ENCODE assay signal across 8 cellular contexts in genomic region chr15:99565281-99566156, GRCh38. TPM values are rescaled to one million over a fixed set of nuclear protein-coding genes. Genes with fewer than 3 reads are reported as not detected.
DNase-seq lines count a peak whose midpoint lies in the region; TF ChIP-seq lines count a peak whose summit lies in the region.

TSS of gene MEF2A (plus strand) at chr15:99565984. CDS start at chr15:99633120, 67,136 bp downstream.

- no peak for TF ChIP-seq CTCF in SK-N-SH (IDR thresholded peaks at IDR 0.05)

- H2AFZ ChIP-seq in SK-N-SH (ENCODE audit: low read depth) = peak within 1 kb of the TSS; percentile 99

- no peaks in the 10 kb centered on the region for H3K36me3 ChIP-seq in SK-N-SH (replicated peaks in 1 of 2; ENCODE audit: control insufficient read depth in 1 of 2, insufficient read depth in 2 of 2, low read length in 1 of 2)

- H3K4me2 ChIP-seq in SK-N-SH = peak within 1 kb of the TSS; percentile 99

- 1% methylated on average over 29 of the region's 104 CpGs for WGBS in SK-N-SH (ENCODE audit: low lambda C conversion rate)

- TF ChIP-seq EP300 in SK-N-SH (IDR thresholded peaks at IDR 0.05; ENCODE audit: borderline replicate concordance in 1 of 2, low read depth in 1 of 2, low read length in 1 of 2) = peak in 1 of 2 experiments; percentile 51; a peak in 1 of 4 replicates

- no peaks in the 10 kb centered on the region for H3K9me3 ChIP-seq in SK-N-SH

- no peaks in the 10 kb centered on the region for H3K9me2 ChIP-seq in SK-N-SH

- peaks cover 31% of the 10 kb centered on the region for H4K20me1 ChIP-seq in SK-N-SH (ENCODE audit: insufficient read depth)

- DNase-seq in GM03348 (ENCODE audit: low spot score) (peak; percentile 96), HEK293T (ENCODE audit: extremely low spot score) (peak; percentile 91), MV-4-11 (lab: John Stamatoyannopoulos, UW) (peak; percentile 85), SK-N-SH (peak; percentile 97), globus pallidus (ENCODE audit: low spot score) (peak; percentile 91), non-pigmented ciliary epithelial cell (ENCODE audit: low read depth) (peak; percentile 71), substantia nigra (lab: John Stamatoyannopoulos, UW) (peak; percentile 55 to 96 (median 88))
- DNase-seq in activated naive CD4-positive, alpha-beta T cell treated with anti-CD3 and anti-CD28 coated beads, Interleukin-2, amount 50 U/mL, for 16 hours = peak; percentile 91

- H3F3A ChIP-seq in SK-N-SH (replicated peaks; ENCODE audit: insufficient read depth) = peaks cover 12% of the 10 kb centered on the region

- H3K4me3 ChIP-seq in SK-N-SH (ENCODE audit: low read depth in 2 of 2, low read length in 1 of 2) = peak within 1 kb of the TSS; percentile 87 to 91

- POLR2A ChIA-PET in HEK293T (lab: Yijun Ruan, JAX) = interaction anchor here (0.7 to 3.9 kb wide), 11 partner anchors 9 to 139 kb away, joined by 3 to 14 read pairs (median 4); no protein-coding TSS in a partner anchor
- POLR2A ChIA-PET in SK-N-SH (lab: Yijun Ruan, JAX) = interaction anchor here (0.6 to 1.5 kb wide), 3 partner anchors 58 to 608 kb away, joined by 3 to 4 read pairs (median 3); partner anchors contain the start of gene LYSMD4

- no peak for TF ChIP-seq RAD21 in SK-N-SH (IDR thresholded peaks at IDR 0.05; ENCODE audit: low read length)

- no peaks in the 10 kb centered on the region for H3K27me3 ChIP-seq in SK-N-SH (ENCODE audit: insufficient read depth)

- peaks cover 42% of the 10 kb centered on the region for H3K79me2 ChIP-seq in SK-N-SH (ENCODE audit: insufficient read depth)

- peak within 1 kb of the TSS; percentile 96 for H3K9ac ChIP-seq in SK-N-SH

- H3K27ac ChIP-seq in SK-N-SH (ENCODE audit: low read depth in 2 of 2, low read length in 1 of 2) = peak within 1 kb of the TSS; percentile 88 to 89
- peak within 1 kb of the TSS; percentile 99 for H3K27ac ChIP-seq in substantia nigra (ENCODE audit: low read depth, low read length, poor library complexity, severe bottlenecking)

- CTCF ChIA-PET in HEK293T (lab: Yijun Ruan, JAX) = interaction anchor here (0.7 to 4.6 kb wide), 3 partner anchors 47 to 417 kb away, joined by 3 to 16 read pairs (median 3); no protein-coding TSS in a partner anchor
- CTCF ChIA-PET in SK-N-SH (lab: Yijun Ruan, JAX) = interaction anchor here (1.8 to 4.6 kb wide), 2 partner anchors 139 kb away, joined by 4 to 29 read pairs; no protein-coding TSS in a partner anchor

- peaks cover 8 to 19% of the 10 kb centered on the region in 2 experiments; a peak in 3 of 4 replicates for H3K4me1 ChIP-seq in SK-N-SH (ENCODE audit: control insufficient read depth in 1 of 2, insufficient read depth in 2 of 2, low read depth in 1 of 2, low read length in 1 of 2)

TF ChIP-seq in HEK293T, 16 proteins besides CTCF, POLR2A, EP300 and RAD21:
- peak; percentile 53 for TF ChIP-seq FOXM1 (IDR thresholded peaks at IDR 0.05; ENCODE audit: borderline replicate concordance)
- no peak for TF ChIP-seq LEF1 (IDR thresholded peaks at IDR 0.05; ENCODE audit: borderline replicate concordance)
- no peak for TF ChIP-seq TARDBP (IDR thresholded peaks at IDR 0.05)
- TF ChIP-seq ZNF384 (IDR thresholded peaks at IDR 0.05) = no peak
- TF ChIP-seq FOXK2 (IDR thresholded peaks at IDR 0.05) = no peak
- TF ChIP-seq ELF4 (IDR thresholded peaks at IDR 0.05) = peak; percentile 78
- TF ChIP-seq HDGF (IDR thresholded peaks at IDR 0.05; ENCODE audit: borderline replicate concordance) = no peak
- TF ChIP-seq BHLHE40 (IDR thresholded peaks at IDR 0.05; ENCODE audit: borderline replicate concordance) = no peak
- no peak for TF ChIP-seq NFRKB (IDR thresholded peaks at IDR 0.05)
- TF ChIP-seq SP1 (IDR thresholded peaks at IDR 0.05) = no peak
- TF ChIP-seq L3MBTL2 (conservative IDR thresholded peaks at IDR 0.05) = peak; percentile 91
- TF ChIP-seq SUZ12 (IDR thresholded peaks at IDR 0.05) = no peak
- TF ChIP-seq CTBP1 (IDR thresholded peaks at IDR 0.05; ENCODE audit: borderline replicate concordance) = peak; percentile 79
- no peak for TF ChIP-seq FOXA1 (IDR thresholded peaks at IDR 0.05)
- no peak for TF ChIP-seq ARNT (IDR thresholded peaks at IDR 0.05)

TF ChIP-seq in SK-N-SH, 30 proteins besides CTCF, POLR2A, EP300 and RAD21 (continues in another document):
- TF ChIP-seq POLR2AphosphoS5 (IDR thresholded peaks at IDR 0.05; ENCODE audit: low read depth, low read length) (peak; percentile 73), ELF1 (IDR thresholded peaks at IDR 0.05) (peak; percentile 76), NFIC (IDR thresholded peaks at IDR 0.05; ENCODE audit: borderline replicate concordance) (peak; percentile 22; the same call in 1 of the 2 replicates), RFX5 (IDR thresholded peaks at IDR 0.05; ENCODE audit: low read length) (no peak), CHD2 (IDR thresholded peaks at IDR 0.05; ENCODE audit: low read length, partially characterized antibody) (peak; percentile 97), TEAD4 (IDR thresholded peaks at IDR 0.05; ENCODE audit: borderline replicate concordance, insufficient read depth) (no peak), EZH2phosphoT487 (IDR thresholded peaks at IDR 0.05; ENCODE audit: borderline replicate concordance, low read depth) (no peak), GABPA (IDR thresholded peaks at IDR 0.05; ENCODE audit: low read depth) (peak; percentile 53), RCOR1 (IDR thresholded peaks at IDR 0.05; ENCODE audit: low read length) (no peak), SIN3A (IDR thresholded peaks at IDR 0.05; ENCODE audit: borderline replicate concordance, low read depth, low read length) (peak; percentile 72; the same call in 1 of the 2 replicates), FOXM1 (IDR thresholded peaks at IDR 0.05; ENCODE audit: low read depth) (no peak), MEF2A (IDR thresholded peaks at IDR 0.05; ENCODE audit: borderline replicate concordance, low read depth) (peak; percentile 98), MXI1 (IDR thresholded peaks at IDR 0.05; ENCODE audit: low read depth, low read length) (peak; percentile 50; the same call in 1 of the 2 replicates), YY1 (IDR thresholded peaks at IDR 0.05; ENCODE audit: low read depth) (0 out of 2 replicates have a peak, but pooled peaks have one; percentile 42), REST (IDR thresholded peaks at IDR 0.05; ENCODE audit: low read depth, low read length) (peak; percentile 40; the same call in 1 of the 2 replicates), USF1 (IDR thresholded peaks at IDR 0.05; ENCODE audit: borderline replicate concordance, low read depth) (no peak), TAF1 (IDR thresholded peaks at IDR 0.05; ENCODE audit: borderline replicate concordance, low read depth, low read length) (peak; percentile 93), PBX3 (IDR thresholded peaks at IDR 0.05) (peak; percentile 78), NRF1 (IDR thresholded peaks at IDR 0.05; ENCODE audit: low read depth, low read length) (peak; percentile 76), GATA2 (CRISPR knock-in tag; IDR thresholded peaks at IDR 0.05) (no peak)

RNA-seq across cellular contexts. Expression of gene MEF2A, which starts in this region (rescaled TPM):
- polyA plus RNA-seq in SK-N-SH (2012; rRNA removed) = 20.9 and 27.5 TPM in 2 replicates
- polyA plus RNA-seq in SK-N-SH (2012; cell fraction: cytosol; rRNA removed) = 22.5 and 22.8 TPM in 2 replicates
- polyA plus RNA-seq in SK-N-SH (2012; cell fraction: nucleus; rRNA removed) = 22.5 and 39.7 TPM in 2 replicates

Comparison
In these comparisons a context has a peak if more than half of its experiments do, and no peak if none do; other contexts are left out.
1. Peak in every context shown above with its lines: DNase-seq, H3K4me3 ChIP-seq and H3K27ac ChIP-seq.